In the genomic region with DNA sequence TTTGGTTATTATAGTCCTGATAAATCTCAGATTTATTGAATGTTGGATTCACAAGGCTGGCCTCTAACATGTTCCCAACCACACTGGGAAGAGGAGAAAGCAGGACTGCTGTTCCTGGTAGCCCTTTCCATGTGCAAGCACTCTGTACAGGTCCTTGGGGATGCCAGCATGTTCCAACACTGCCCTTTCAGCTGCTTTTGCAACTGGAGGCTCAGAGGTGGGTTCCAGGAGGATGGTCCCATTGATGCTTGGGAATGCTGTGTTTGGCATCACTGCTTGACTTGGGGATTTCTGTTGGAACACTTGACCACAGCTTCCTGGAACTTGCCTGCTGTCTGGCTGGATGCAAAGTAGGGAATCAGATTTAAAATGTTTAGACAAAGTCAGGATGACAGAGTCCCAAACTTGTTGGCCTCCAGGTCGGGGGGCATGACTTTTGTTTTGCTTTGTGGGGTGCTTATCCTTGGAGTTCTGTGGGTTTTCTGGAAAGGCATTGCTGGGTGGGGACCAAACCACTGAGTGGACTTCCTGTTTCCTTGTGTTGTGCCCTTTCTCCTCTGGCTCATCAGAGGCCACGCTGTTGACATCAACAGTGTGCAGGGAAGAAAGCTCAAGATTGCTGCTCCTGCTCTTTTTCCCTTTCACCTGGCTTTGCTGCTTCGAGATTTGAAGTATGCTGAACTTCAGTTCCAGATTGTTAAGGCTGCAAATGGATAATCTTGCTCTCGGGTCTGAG, we compare ENCODE assay signal across 33 cellular contexts.
DNase-seq lines count a peak whose midpoint lies in the region; ATAC-seq and TF ChIP-seq lines count a peak whose summit lies in the region.
"Had no signal": no experiment of that assay in that cellular context is flagged by ENCODE, and none has a peak within 500 bp of the region (broad histone marks: within the 10 kb centered on the region; RNA-seq: fewer than 3 reads in every experiment).

No MANE protein-coding gene starts in this region.

- H3K36me3 ChIP-seq in right atrium auricular region (no peaks in the 10 kb centered on the region), heart left ventricle (no peaks in the 10 kb centered on the region), osteoblast (ENCODE audit: insufficient read depth, low read length) (no peaks in the 10 kb centered on the region)
- H3K36me3 ChIP-seq: right lobe of liver, SJSA1, transverse colon had no signal

- H4K20me1 ChIP-seq in osteoblast (ENCODE audit: insufficient read depth, low read length) = no peaks in the 10 kb centered on the region

- H3K4me2 ChIP-seq in osteoblast (ENCODE audit: insufficient read depth, low read length) = no peak overlapping the region

- peak overlapping the region in 1 of 2 donors; percentile 1 for H3K27ac ChIP-seq in right atrium auricular region
- peak overlapping the region in 3 of 12 donors; percentile 32 to 53 (median 34) for H3K27ac ChIP-seq in heart left ventricle
- no peak overlapping the region for H3K27ac ChIP-seq in osteoblast (ENCODE audit: low read depth, low read length)
- H3K27ac ChIP-seq: foreskin keratinocyte, parathyroid adenoma, right lobe of liver, SJSA1, transverse colon had no signal

- TF ChIP-seq CTCF in right atrium auricular region (IDR thresholded peaks at IDR 0.05) = no peak
- TF ChIP-seq CTCF in heart left ventricle (IDR thresholded peaks at IDR 0.05) = no peak
- no peak for TF ChIP-seq CTCF in osteoblast (IDR thresholded peaks at IDR 0.05; ENCODE audit: extremely low read depth, low read depth, low read length)

- H3K79me2 ChIP-seq in osteoblast (ENCODE audit: insufficient read depth, low read length) = no peaks in the 10 kb centered on the region
- H3K79me2 ChIP-seq: parathyroid adenoma had no signal

- H2AFZ ChIP-seq in osteoblast (ENCODE audit: low read length) = peak overlapping the region; percentile 48
- H2AFZ ChIP-seq: parathyroid adenoma had no signal

- H3K4me1 ChIP-seq in right atrium auricular region (peaks cover 0 to 6% of the 10 kb centered on the region in 2 donors), heart left ventricle (peaks cover 0 to 36% (median 0%) of the 10 kb centered on the region in 12 donors), osteoblast (ENCODE audit: insufficient read depth, low read length) (peaks cover 36% of the 10 kb centered on the region)
- H3K4me1 ChIP-seq: Caco-2, parathyroid adenoma, right lobe of liver, SJSA1, transverse colon had no signal

- H3K27me3 ChIP-seq in right atrium auricular region = no peaks in the 10 kb centered on the region
- no peaks in the 10 kb centered on the region for H3K27me3 ChIP-seq in heart left ventricle
- no peaks in the 10 kb centered on the region for H3K27me3 ChIP-seq in osteoblast (ENCODE audit: insufficient read depth, low read length)
- H3K27me3 ChIP-seq: foreskin keratinocyte, right lobe of liver, SJSA1, transverse colon had no signal

- TF ChIP-seq POLR2A in heart left ventricle (IDR thresholded peaks at IDR 0.05) = no peak

- DNase-seq in Right ventricle myocardium inferior (ENCODE audit: missing footprints) (no peak), right atrium auricular region (ENCODE audit: low spot score) (no peak), heart left ventricle (peak in 1 of 5 donors; percentile 14), osteoblast (ENCODE audit: insufficient read length, low spot score, missing footprints) (no peak), SHP77 (lab: John Stamatoyannopoulos, UW) (no peak)
- no peak for DNase-seq in activated naive CD4-positive, alpha-beta T cell treated with anti-CD3 and anti-CD28 coated beads, Interleukin-2, amount 50 U/mL, for 16 hours
- DNase-seq: 8988T; activated CD4-positive, alpha-beta T cell treated with anti-CD3 and anti-CD28 coated beads, Interleukin-2, amount 50 U/mL, for 1 hour; activated CD4-positive, CD25-positive, alpha-beta regulatory T cell; activated effector memory CD4-positive, alpha-beta T cell treated with Interleukin-2 at 50 U/mL for 16 hours; activated naive CD8-positive, alpha-beta T cell treated with anti-CD3 and anti-CD28 coated beads for 36 hours; activated T-cell treated with anti-CD3 and anti-CD28 coated beads, Interleukin-2, amount 50 U/mL, for 1 hour; C1 segment of cervical spinal cord; Caco-2; caudate nucleus; effector memory CD4-positive, alpha-beta T cell; foreskin keratinocyte; HCEC 1CT; kidney glomerular epithelial cell; mammary epithelial cell; mucosa of descending colon; NCI-H2107; NCI-H748 treated with DMSO at 0.1 percent for 48 hours; right lobe of liver; stimulated activated CD4-positive, alpha-beta T cell treated with anti-CD3 and anti-CD28 coated beads, Interleukin-4, amount 100 ng/mL, for 4 hours; T1000; transverse colon had no signal

- no peaks in the 10 kb centered on the region for H3K9me3 ChIP-seq in right atrium auricular region
- no peaks in the 10 kb centered on the region for H3K9me3 ChIP-seq in heart left ventricle
- H3K9me3 ChIP-seq in osteoblast (ENCODE audit: low read depth, low read length) = no peaks in the 10 kb centered on the region
- H3K9me3 ChIP-seq: mucosa of descending colon, right lobe of liver, SJSA1, transverse colon had no signal

- H3K4me3 ChIP-seq in right atrium auricular region (no peak overlapping the region), heart left ventricle (no peak overlapping the region), osteoblast (ENCODE audit: insufficient read depth, low read length) (no peak overlapping the region)
- H3K4me3 ChIP-seq: coronary artery, mucosa of descending colon, right lobe of liver, SJSA1, transverse colon had no signal

- ATAC-seq in Right ventricle myocardium inferior = peak; percentile 77
- peak; percentile 26 to 82 (median 35) for ATAC-seq in heart left ventricle
- no peak for ATAC-seq in HG03159 (IDR thresholded peaks at IDR 0.05; ENCODE audit: unreplicated experiment)
- ATAC-seq in GM18907 (IDR thresholded peaks at IDR 0.05; ENCODE audit: unreplicated experiment) = no peak
- ATAC-seq: foreskin keratinocyte; mucosa of descending colon; natural killer cell treated with Interleukin-12 subunit alpha and Interleukin-12 subunit beta and Interleukin-15 and Interleukin-18, amount 100 ng/mL, for 72 hours had no signal

- WGBS in heart left ventricle, 4 donors = 60 to 72% (median 65%) methylated on average over 4 of the region's 4 CpGs

- intact Hi-C loops in Right ventricle myocardium inferior (cut with DNase I) (no loop called here), heart left ventricle (cut with DNase I) (no loop called here)

Comparison
In these comparisons a context has a peak if more than half of its experiments do, and no peak if none do; other contexts are left out.
1. ATAC-seq: peak in Right ventricle myocardium inferior (single experiment) and heart left ventricle (4 of 4); none in HG03159 (single experiment) and GM18907 (single experiment).